ENCODE assay signal across 22 cellular contexts in genomic region chr4:47882228-47882627, GRCh38. TPM values are rescaled to one million over a fixed set of nuclear protein-coding genes. Genes with fewer than 3 reads are reported as not detected.
"Had no signal": no experiment of that assay in that cellular context is flagged by ENCODE, and none has a peak within 500 bp of the region (broad histone marks: within the 10 kb centered on the region; RNA-seq: fewer than 3 reads in every experiment).

No MANE protein-coding gene starts in this region.

- H3K4me3 ChIP-seq: body of pancreas, left ventricle myocardium inferior, ovary, prostate gland, upper lobe of left lung had no signal

- H3K27ac ChIP-seq: body of pancreas, foreskin keratinocyte, left ventricle myocardium inferior, ovary, prostate gland, upper lobe of left lung had no signal

- H3K9me3 ChIP-seq: body of pancreas, left ventricle myocardium inferior, ovary, prostate gland, upper lobe of left lung had no signal

- DNase-seq: activated CD4-positive, alpha-beta T cell treated with anti-CD3 and anti-CD28 coated beads, Interleukin-2, amount 50 U/mL, for 4 hours; activated CD8-positive, alpha-beta memory T cell treated with anti-CD3 and anti-CD28 coated beads for 24 hours; activated CD8-positive, alpha-beta memory T cell treated with anti-CD3 and anti-CD28 coated beads, Interleukin-2, amount 50 U/mL, for 4 hours; activated effector memory CD4-positive, alpha-beta T cell treated with Interleukin-2 at 50 U/mL for 16 hours; activated naive CD4-positive, alpha-beta T cell treated with anti-CD3 and anti-CD28 coated beads for 36 hours; activated T-cell treated with anti-CD3 and anti-CD28 coated beads, Interleukin-2, amount 50 U/mL, for 4 hours; body of pancreas; effector CD4-positive, alpha-beta T cell; erythroblast; foreskin keratinocyte; left ventricle myocardium inferior; ovary; stimulated activated CD4-positive, alpha-beta T cell treated with anti-CD3 and anti-CD28 coated beads, Interleukin-4, amount 100 ng/mL, for 24 hours; stimulated activated naive CD4-positive, alpha-beta T cell treated with Interleukin-2 at 50 U/mL for 16 hours; T1000; upper lobe of left lung had no signal

- H3K4me1 ChIP-seq: body of pancreas, foreskin keratinocyte, left ventricle myocardium inferior, prostate gland, upper lobe of left lung had no signal

- H3K9me3 Mint-ChIP-seq: activated naive CD4-positive, alpha-beta T cell treated with anti-CD3 and anti-CD28 coated beads for 36 hours; activated T-cell treated with anti-CD3 and anti-CD28 coated beads, Interleukin-2, amount 50 U/mL, for 4 hours; dendritic cell treated with granulocyte-macrophage colony-stimulating factor and Interleukin-4, amounts not matched to agents 40 ng/mL and 50 ng/mL, for 4 days; natural killer cell treated with Interleukin-12 subunit alpha and Interleukin-12 subunit beta and Interleukin-15 and Interleukin-18, amount 100 ng/mL, for 72 hours; T-helper 1 cell treated with Interleukin-12 subunit alpha and Interleukin-12 subunit beta and Interleukin-4 antibody, amounts not matched to agents 30 μg/mL and 1 μg/mL, for 36 hours; WTC11 had no signal

- H3K36me3 ChIP-seq: ovary had no signal

- H3K27me3 ChIP-seq: body of pancreas, foreskin keratinocyte, ovary, upper lobe of left lung had no signal

- H3K4me1 Mint-ChIP-seq: WTC11 had no signal

- H3K27me3 Mint-ChIP-seq: dendritic cell treated with granulocyte-macrophage colony-stimulating factor and Interleukin-4, amounts not matched to agents 40 ng/mL and 50 ng/mL, for 4 days; natural killer cell treated with Interleukin-12 subunit alpha and Interleukin-12 subunit beta and Interleukin-15 and Interleukin-18, amount 100 ng/mL, for 72 hours had no signal

- H3K4me3 Mint-ChIP-seq: activated naive CD4-positive, alpha-beta T cell treated with anti-CD3 and anti-CD28 coated beads for 36 hours; activated T-cell treated with anti-CD3 and anti-CD28 coated beads, Interleukin-2, amount 50 U/mL, for 4 hours; dendritic cell treated with granulocyte-macrophage colony-stimulating factor and Interleukin-4, amounts not matched to agents 40 ng/mL and 50 ng/mL, for 4 days; natural killer cell treated with Interleukin-12 subunit alpha and Interleukin-12 subunit beta and Interleukin-15 and Interleukin-18, amount 100 ng/mL, for 72 hours; T-helper 1 cell treated with Interleukin-12 subunit alpha and Interleukin-12 subunit beta and Interleukin-4 antibody, amounts not matched to agents 30 μg/mL and 1 μg/mL, for 36 hours; WTC11 had no signal

- ATAC-seq: activated T-cell treated with anti-CD3 and anti-CD28 coated beads, Interleukin-2, amount 50 U/mL, for 4 hours; body of pancreas; foreskin keratinocyte; natural killer cell treated with Interleukin-12 subunit alpha and Interleukin-12 subunit beta and Interleukin-15 and Interleukin-18, amount 100 ng/mL, for 72 hours; WTC11 had no signal

- H3K27ac Mint-ChIP-seq: activated naive CD4-positive, alpha-beta T cell treated with anti-CD3 and anti-CD28 coated beads for 36 hours; dendritic cell treated with granulocyte-macrophage colony-stimulating factor and Interleukin-4, amounts not matched to agents 40 ng/mL and 50 ng/mL, for 4 days; natural killer cell treated with Interleukin-12 subunit alpha and Interleukin-12 subunit beta and Interleukin-15 and Interleukin-18, amount 100 ng/mL, for 72 hours; T-helper 1 cell treated with Interleukin-12 subunit alpha and Interleukin-12 subunit beta and Interleukin-4 antibody, amounts not matched to agents 30 μg/mL and 1 μg/mL, for 36 hours; WTC11 had no signal

RNA-seq across cellular contexts. Expression of gene CORIN, which starts 44.4 kb away (rescaled TPM):
- total RNA-seq: activated T-cell treated with anti-CD3 and anti-CD28 coated beads, Interleukin-2, amount 50 U/mL, for 4 hours; kidney epithelial cell; natural killer cell treated with Interleukin-12 subunit alpha and Interleukin-12 subunit beta and Interleukin-15 and Interleukin-18, amount 100 ng/mL, for 72 hours had no signal
